In the genomic region with DNA sequence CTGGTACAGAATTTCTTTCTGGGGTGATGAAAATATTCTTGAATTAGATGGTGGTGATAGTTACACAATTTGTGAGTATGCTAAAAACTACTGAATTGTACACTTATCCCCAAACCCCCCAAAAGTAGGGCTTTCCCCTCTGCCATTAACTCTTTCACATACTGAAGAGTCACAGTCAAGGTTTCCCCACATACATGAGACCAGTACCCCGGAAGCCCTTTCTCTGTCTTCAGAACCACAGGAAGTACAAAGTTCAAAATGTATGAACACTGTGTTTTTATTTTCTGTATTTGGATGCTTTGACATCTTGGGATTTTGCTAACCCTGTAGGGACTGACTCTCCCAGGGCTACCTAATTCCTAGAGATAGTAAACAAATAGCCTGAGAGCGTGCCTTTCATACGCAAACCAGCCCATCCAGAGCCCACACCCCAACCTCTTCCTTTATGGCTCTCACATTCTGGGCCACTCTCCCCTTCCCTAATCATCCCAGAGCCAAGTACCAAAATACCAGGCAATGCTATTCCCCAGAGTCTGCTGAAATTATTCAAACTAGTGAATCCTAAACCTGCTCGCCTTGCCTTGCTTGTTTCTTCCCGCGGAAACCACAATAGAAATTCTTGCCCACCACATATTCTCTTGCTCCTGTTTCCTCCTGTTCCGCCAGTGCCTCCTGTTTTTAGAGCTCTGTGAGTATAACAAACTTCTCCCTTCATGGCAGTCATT, we compare ENCODE assay signal across 21 cellular contexts.
A peak's percentile ranks its signal among the peaks of the same experiment; 100 is the strongest.
DNase-seq lines count a peak whose midpoint lies in the region; ATAC-seq and TF ChIP-seq lines count a peak whose summit lies in the region.
"Had no signal": no experiment of that assay in that cellular context is flagged by ENCODE, and none has a peak within 500 bp of the region (broad histone marks: within the 10 kb centered on the region; RNA-seq: fewer than 3 reads in every experiment).

No MANE protein-coding gene starts in this region.

- intact Hi-C loops in activated CD4-positive, alpha-beta T cell treated with anti-CD3 and anti-CD28 coated beads, Interleukin-2, amount 10 ng/mL, durations not matched to agents 24 days and 14 days (cut with micrococcal nuclease): loop anchor here (1.0 to 2.0 kb wide), 2 partner anchors 9 to 90 kb away; no protein-coding TSS in a partner anchor
- intact Hi-C loops in tibial artery (cut with DNase I; ENCODE audit: low total_unique reads): no loop called here

- H3K27me3 ChIP-seq in neuronal stem cell (ENCODE audit: control insufficient read depth in 3 of 3, insufficient read depth in 3 of 3, low read depth in 1 of 3, low read length in 3 of 3) (no peaks in the 10 kb centered on the region), tibial artery (no peaks in the 10 kb centered on the region)

- peak overlapping the region; percentile 84 for H3K27ac Mint-ChIP-seq in activated CD4-positive, alpha-beta T cell treated with anti-CD3 and anti-CD28 coated beads, Interleukin-2, amount 10 ng/mL, durations not matched to agents 24 days and 14 days
- H3K27ac Mint-ChIP-seq in activated naive CD4-positive, alpha-beta T cell treated with anti-CD3 and anti-CD28 coated beads, Interleukin-2, amount 50 U/mL, for 72 hours: peak overlapping the region; percentile 80 to 86

- peak overlapping the region; percentile 33 for H4K91ac ChIP-seq in neuronal stem cell (ENCODE audit: low read depth, low read length, poor library complexity)

- no peak overlapping the region for H3K4ac ChIP-seq in neuronal stem cell (ENCODE audit: low read length)

- H3K4me2 ChIP-seq in neuronal stem cell (ENCODE audit: insufficient read depth, low read length, poor library complexity, severe bottlenecking): no peak overlapping the region

- no peaks in the 10 kb centered on the region for H3K36me3 ChIP-seq in neuronal stem cell (replicated peaks in 1 of 2; ENCODE audit: control insufficient read depth in 2 of 2, insufficient read depth in 2 of 2, low read length in 2 of 2)
- no peaks in the 10 kb centered on the region for H3K36me3 ChIP-seq in tibial artery
- H3K36me3 ChIP-seq: lower lobe of right lung, WERI-Rb-1 had no signal

- DNase-seq in activated CD4-positive, alpha-beta T cell treated with anti-CD3 and anti-CD28 coated beads, Interleukin-2, amount 10 ng/mL, durations not matched to agents 24 days and 14 days: peak; percentile 68
- no peak for DNase-seq in activated CD4-positive, alpha-beta T cell treated with anti-CD3 and anti-CD28 coated beads, Interleukin-2, amount 50 U/mL, for 1 hour
- DNase-seq in NCI-H526 treated with DMSO at 0.1 percent for 48 hours (lab: John Stamatoyannopoulos, UW) (peak; percentile 11), neuronal stem cell (ENCODE audit: low spot score) (no peak), tibial artery (no peak), HK-2 (ENCODE audit: unreplicated experiment) (no peak)
- DNase-seq in activated naive CD4-positive, alpha-beta T cell treated with anti-CD3 and anti-CD28 coated beads, Interleukin-2, amount 50 U/mL, for 72 hours (ENCODE audit: low spot score in 2 of 2): no peak
- DNase-seq: 8988T; activated CD8-positive, alpha-beta memory T cell treated with anti-CD3 and anti-CD28 coated beads, Interleukin-2, amount 50 U/mL, for 4 hours; amniotic stem cell; central memory CD4-positive, alpha-beta T cell; effector CD4-positive, alpha-beta T cell; glutamatergic neuron; GM23248; Kasumi-1; lower lobe of right lung; NCI-H1436; stimulated activated CD4-positive, alpha-beta T cell treated with anti-CD3 and anti-CD28 coated beads, Interleukin-4, amount 100 ng/mL, for 4 hours; stimulated activated CD8-positive, alpha-beta memory T cell treated with anti-CD3 and anti-CD28 coated beads, Interleukin-4, amount 100 ng/mL, for 48 hours; WERI-Rb-1 had no signal

- no peak for TF ChIP-seq CTCF in tibial artery (IDR thresholded peaks at IDR 0.05)

- no peaks in the 10 kb centered on the region for H3K79me1 ChIP-seq in neuronal stem cell (ENCODE audit: low read depth, low read length)

- H3K23ac ChIP-seq in neuronal stem cell (ENCODE audit: low read depth, low read length, poor library complexity): no peak overlapping the region

- H3K18ac ChIP-seq in neuronal stem cell (ENCODE audit: low read length): no peak overlapping the region

- H4K8ac ChIP-seq in neuronal stem cell (ENCODE audit: low read depth, low read length): no peak overlapping the region

- H3K36me3 Mint-ChIP-seq in activated CD4-positive, alpha-beta T cell treated with anti-CD3 and anti-CD28 coated beads, Interleukin-2, amount 10 ng/mL, durations not matched to agents 24 days and 14 days (ENCODE audit: low read depth): peaks cover 23% of the 10 kb centered on the region
- peaks cover 12 to 40% of the 10 kb centered on the region in 2 donors for H3K36me3 Mint-ChIP-seq in activated naive CD4-positive, alpha-beta T cell treated with anti-CD3 and anti-CD28 coated beads, Interleukin-2, amount 50 U/mL, for 72 hours

- peak; percentile 52 to 80 for ATAC-seq in activated naive CD4-positive, alpha-beta T cell treated with anti-CD3 and anti-CD28 coated beads, Interleukin-2, amount 50 U/mL, for 72 hours
- ATAC-seq in HG03378 (IDR thresholded peaks at IDR 0.05; ENCODE audit: unreplicated experiment): no peak
- ATAC-seq: lower lobe of right lung had no signal

- H2AFZ ChIP-seq in neuronal stem cell (ENCODE audit: low read length): no peak overlapping the region
- H2AFZ ChIP-seq: GM23248 had no signal

- no peak overlapping the region for H2BK15ac ChIP-seq in neuronal stem cell (ENCODE audit: low read length)

- peaks cover 35% of the 10 kb centered on the region for H3K9me3 Mint-ChIP-seq in activated CD4-positive, alpha-beta T cell treated with anti-CD3 and anti-CD28 coated beads, Interleukin-2, amount 10 ng/mL, durations not matched to agents 24 days and 14 days
- H3K9me3 Mint-ChIP-seq in activated naive CD4-positive, alpha-beta T cell treated with anti-CD3 and anti-CD28 coated beads, Interleukin-2, amount 50 U/mL, for 72 hours: peaks cover 16 to 30% of the 10 kb centered on the region in 2 donors

- H3K4me3 ChIP-seq in neuronal stem cell (ENCODE audit: low read length in 2 of 2): no peak overlapping the region
- H3K4me3 ChIP-seq in tibial artery: no peak overlapping the region
- H3K4me3 ChIP-seq: GM23248, lower lobe of right lung had no signal

- peak overlapping the region; percentile 68 for H3K4me3 Mint-ChIP-seq in activated CD4-positive, alpha-beta T cell treated with anti-CD3 and anti-CD28 coated beads, Interleukin-2, amount 10 ng/mL, durations not matched to agents 24 days and 14 days

- H3K4me1 ChIP-seq in neuronal stem cell (ENCODE audit: control insufficient read depth in 2 of 2, insufficient read depth in 1 of 2, low read depth in 1 of 2, low read length in 2 of 2) (no peaks in the 10 kb centered on the region), tibial artery (no peaks in the 10 kb centered on the region)
- H3K4me1 ChIP-seq: lower lobe of right lung had no signal

- no peaks in the 10 kb centered on the region for H3K9me3 ChIP-seq in neuronal stem cell (replicated peaks in 1 of 2; ENCODE audit: control insufficient read depth in 2 of 2, insufficient read depth in 1 of 2, low read depth in 1 of 2, low read length in 2 of 2)
- no peaks in the 10 kb centered on the region for H3K9me3 ChIP-seq in tibial artery
- H3K9me3 ChIP-seq: lower lobe of right lung had no signal

- no CpG with 5 or more reads among the region's 7 CpGs for WGBS in neuronal stem cell (ENCODE audit: extremely low coverage in 2 of 2, insufficient read length in 2 of 2, insufficient replicate concordance in 1 of 2), 2 donors

- H3K27ac ChIP-seq in neuronal stem cell (replicated peaks; ENCODE audit: low read length) (no peak overlapping the region), tibial artery (no peak overlapping the region)
- H3K27ac ChIP-seq: GM23248, lower lobe of right lung, WERI-Rb-1 had no signal

- no peaks in the 10 kb centered on the region for H3K27me3 Mint-ChIP-seq in activated CD4-positive, alpha-beta T cell treated with anti-CD3 and anti-CD28 coated beads, Interleukin-2, amount 10 ng/mL, durations not matched to agents 24 days and 14 days

- no peak overlapping the region for H2BK120ac ChIP-seq in neuronal stem cell (ENCODE audit: low read depth, low read length)

- H2BK5ac ChIP-seq in neuronal stem cell (ENCODE audit: low read length): no peak overlapping the region

- H2AK5ac ChIP-seq in neuronal stem cell (ENCODE audit: low read depth, low read length): no peak overlapping the region

- peaks cover 44% of the 10 kb centered on the region for H3K4me1 Mint-ChIP-seq in activated CD4-positive, alpha-beta T cell treated with anti-CD3 and anti-CD28 coated beads, Interleukin-2, amount 10 ng/mL, durations not matched to agents 24 days and 14 days

- H2BK12ac ChIP-seq in neuronal stem cell (ENCODE audit: low read length): no peak overlapping the region

- H3K14ac ChIP-seq in neuronal stem cell (ENCODE audit: low read length): no peak overlapping the region

- no peak overlapping the region for H3K9ac ChIP-seq in neuronal stem cell (ENCODE audit: low read depth, low read length, poor library complexity)
- H3K9ac ChIP-seq: GM23248 had no signal

Comparison
In these comparisons a context has a peak if more than half of its experiments do, and no peak if none do; other contexts are left out.
1. DNase-seq: peak in activated CD4-positive, alpha-beta T cell treated with anti-CD3 and anti-CD28 coated beads, Interleukin-2, amount 10 ng/mL, durations not matched to agents 24 days and 14 days (single experiment) and NCI-H526 treated with DMSO at 0.1 percent for 48 hours (single experiment); none in activated CD4-positive, alpha-beta T cell treated with anti-CD3 and anti-CD28 coated beads, Interleukin-2, amount 50 U/mL, for 1 hour (single experiment), activated naive CD4-positive, alpha-beta T cell treated with anti-CD3 and anti-CD28 coated beads, Interleukin-2, amount 50 U/mL, for 72 hours (0 of 2), neuronal stem cell (single experiment), tibial artery (0 of 2) and HK-2 (single experiment).